19 cellular contexts compared by ENCODE assay signal in genomic region chr12:50043854-50044253, GRCh38. TPM values are rescaled to one million over a fixed set of nuclear protein-coding genes. Genes with fewer than 3 reads are reported as not detected.
DNase-seq lines count a peak whose midpoint lies in the region; ATAC-seq and TF ChIP-seq lines count a peak whose summit lies in the region.
"Had no signal": no experiment of that assay in that cellular context is flagged by ENCODE, and none has a peak within 500 bp of the region (broad histone marks: within the 10 kb centered on the region; RNA-seq: fewer than 3 reads in every experiment).

No MANE protein-coding gene starts in this region.

- H4K8ac ChIP-seq in IMR-90 (ENCODE audit: low read depth in 2 of 2, low read length in 2 of 2): no peak overlapping the region

- no peaks in the 10 kb centered on the region for H3K9me3 ChIP-seq in IMR-90 (ENCODE audit: control insufficient read depth, insufficient read depth, low read length)
- H3K9me3 ChIP-seq: A549; BLaER1 treated with 17β-estradiol and CSF1 and Interleukin-3, amounts not matched to agents 10 nM and 100 nM had no signal

- H3K4me3 ChIP-seq in IMR-90 (ENCODE audit: insufficient read depth, low read depth, low read length): no peak overlapping the region
- H3K4me3 ChIP-seq: A549; BLaER1 treated with 17β-estradiol and CSF1 and Interleukin-3, amounts not matched to agents 10 nM and 100 nM had no signal

- no peak overlapping the region for H2BK120ac ChIP-seq in IMR-90 (ENCODE audit: low read depth, low read length)

- H4K5ac ChIP-seq in IMR-90 (ENCODE audit: low read depth, low read length): no peak overlapping the region

- no TSS peak for BruUV-seq in IMR-90 (replicated peaks; lab: Mats Ljungman, UMichigan)

- dilution Hi-C loops in IMR-90 (cut with HindIII; ENCODE audit: low sequenced_read_pairs, unreplicated experiment): no loop called here

- DNase-seq in activated CD8-positive, alpha-beta T cell treated with anti-CD3 and anti-CD28 coated beads for 36 hours: no peak
- no peak for DNase-seq in activated CD8-positive, alpha-beta T cell treated with anti-CD3 and anti-CD28 coated beads, Interleukin-2, amount 10 ng/mL, durations not matched to agents 7 days and 5 days
- no peak for DNase-seq in IMR-90
- DNase-seq in activated T-helper 2 cell treated with anti-CD3 and anti-CD28 coated beads, Interferon-gamma antibody, Interleukin-2, Interleukin-4, amounts not matched to agents 10 μg/mL and 5 μg/mL and 100 μg/mL, durations not matched to agents 14 hours and 24 hours and 36 hours (ENCODE audit: low spot score): no peak
- DNase-seq in sciatic nerve (ENCODE audit: low spot score): peak; percentile 8
- DNase-seq in superior temporal gyrus (ENCODE audit: extremely low spot score): no peak
- DNase-seq: CD8-positive, alpha-beta memory T cell; DMS53; KBM-7; NCI-H1694 treated with DMSO at 0.1 percent for 48 hours; NCI-H2107; NCI-H524; NCI-H82; OCI-M1; SHP77 had no signal

- no peak for TF ChIP-seq RAD21 in IMR-90 (IDR thresholded peaks at IDR 0.05; ENCODE audit: low read length)

- CTCF ChIA-PET in activated CD8-positive, alpha-beta T cell treated with anti-CD3 and anti-CD28 coated beads for 36 hours (lab: Charles Lee): interaction anchor here (1.0 to 10.4 kb wide), 4 partner anchors 12 to 77 kb away, joined by 3 to 299 read pairs (median 12); no protein-coding TSS in a partner anchor
- CTCF ChIA-PET in activated CD8-positive, alpha-beta T cell treated with anti-CD3 and anti-CD28 coated beads, Interleukin-2, amount 10 ng/mL, durations not matched to agents 7 days and 5 days (lab: Charles Lee): interaction anchor here (1.0 to 10.3 kb wide), 6 partner anchors 12 to 98 kb away, joined by 3 to 180 read pairs (median 6); partner anchors contain the start of gene RACGAP1
- CTCF ChIA-PET in IMR-90 (lab: Yijun Ruan, JAX): interaction anchor here (1.0 kb wide), 1 partner anchor 32 kb away, joined by 3 read pairs; no protein-coding TSS in a partner anchor

- no peak for TF ChIP-seq POLR2A in IMR-90 (IDR thresholded peaks at IDR 0.05; ENCODE audit: low read depth, low read length)

- H3K56ac ChIP-seq in IMR-90 (ENCODE audit: extremely low read depth, insufficient read depth, low read length): no peak overlapping the region

- no CpG with 5 or more reads among the region's 6 CpGs for WGBS in IMR-90 (ENCODE audit: extremely low coverage in 2 of 2, insufficient read length in 1 of 2), 2 experiments

- H3K23ac ChIP-seq in IMR-90 (ENCODE audit: low read depth, low read length): no peak overlapping the region

- no peak overlapping the region for H3K9ac ChIP-seq in IMR-90 (ENCODE audit: low read depth, low read length)
- H3K9ac ChIP-seq: BLaER1 treated with 17β-estradiol and CSF1 and Interleukin-3, amounts not matched to agents 10 nM and 100 nM had no signal

- H3K14ac ChIP-seq in IMR-90 (replicated peaks; ENCODE audit: low read depth, low read length): no peak overlapping the region

- no peaks in the 10 kb centered on the region for H3K36me3 Mint-ChIP-seq in activated CD8-positive, alpha-beta T cell treated with anti-CD3 and anti-CD28 coated beads for 36 hours (ENCODE audit: low read depth)
- no peaks in the 10 kb centered on the region for H3K36me3 Mint-ChIP-seq in activated CD8-positive, alpha-beta T cell treated with anti-CD3 and anti-CD28 coated beads, Interleukin-2, amount 10 ng/mL, durations not matched to agents 7 days and 5 days (ENCODE audit: low read depth)
- no peaks in the 10 kb centered on the region for H3K36me3 Mint-ChIP-seq in activated T-helper 2 cell treated with anti-CD3 and anti-CD28 coated beads, Interferon-gamma antibody, Interleukin-2, Interleukin-4, amounts not matched to agents 10 μg/mL and 5 μg/mL and 100 μg/mL, durations not matched to agents 14 hours and 24 hours and 36 hours (ENCODE audit: low read depth)
- H3K36me3 Mint-ChIP-seq: CD8-positive, alpha-beta memory T cell had no signal

- H3K18ac ChIP-seq in IMR-90 (ENCODE audit: low read depth, low read length): no peak overlapping the region

- no peaks in the 10 kb centered on the region for H3K9me3 Mint-ChIP-seq in activated CD8-positive, alpha-beta T cell treated with anti-CD3 and anti-CD28 coated beads for 36 hours
- H3K9me3 Mint-ChIP-seq in activated CD8-positive, alpha-beta T cell treated with anti-CD3 and anti-CD28 coated beads, Interleukin-2, amount 10 ng/mL, durations not matched to agents 7 days and 5 days (ENCODE audit: insufficient read depth): no peaks in the 10 kb centered on the region
- H3K9me3 Mint-ChIP-seq in activated T-helper 2 cell treated with anti-CD3 and anti-CD28 coated beads, Interferon-gamma antibody, Interleukin-2, Interleukin-4, amounts not matched to agents 10 μg/mL and 5 μg/mL and 100 μg/mL, durations not matched to agents 14 hours and 24 hours and 36 hours: no peaks in the 10 kb centered on the region
- H3K9me3 Mint-ChIP-seq: CD8-positive, alpha-beta memory T cell had no signal

- ATAC-seq in activated CD8-positive, alpha-beta T cell treated with anti-CD3 and anti-CD28 coated beads for 36 hours: peak; percentile 46
- no peak for ATAC-seq in activated CD8-positive, alpha-beta T cell treated with anti-CD3 and anti-CD28 coated beads, Interleukin-2, amount 10 ng/mL, durations not matched to agents 7 days and 5 days
- no peak for ATAC-seq in IMR-90 (ENCODE audit: low read depth)
- no peak for ATAC-seq in sciatic nerve
- no peak for ATAC-seq in GM19463 (IDR thresholded peaks at IDR 0.05; ENCODE audit: unreplicated experiment)
- no peak for ATAC-seq in GM21447 (IDR thresholded peaks at IDR 0.05; ENCODE audit: unreplicated experiment)
- ATAC-seq: A549 had no signal

- H3K4me3 Mint-ChIP-seq in activated CD8-positive, alpha-beta T cell treated with anti-CD3 and anti-CD28 coated beads for 36 hours: no peak overlapping the region
- H3K4me3 Mint-ChIP-seq in activated CD8-positive, alpha-beta T cell treated with anti-CD3 and anti-CD28 coated beads, Interleukin-2, amount 10 ng/mL, durations not matched to agents 7 days and 5 days: no peak overlapping the region
- no peak overlapping the region for H3K4me3 Mint-ChIP-seq in activated T-helper 2 cell treated with anti-CD3 and anti-CD28 coated beads, Interferon-gamma antibody, Interleukin-2, Interleukin-4, amounts not matched to agents 10 μg/mL and 5 μg/mL and 100 μg/mL, durations not matched to agents 14 hours and 24 hours and 36 hours (ENCODE audit: low read depth)
- H3K4me3 Mint-ChIP-seq: CD8-positive, alpha-beta memory T cell had no signal

- no peaks in the 10 kb centered on the region for H3K9me1 ChIP-seq in IMR-90 (ENCODE audit: insufficient read depth, low read length)

- no peak overlapping the region for H2AK9ac ChIP-seq in IMR-90 (replicated peaks; ENCODE audit: low read depth, low read length, poor library complexity)

- no peak overlapping the region for H2AK5ac ChIP-seq in IMR-90 (ENCODE audit: low read depth, low read length)

- intact Hi-C loops in activated CD8-positive, alpha-beta T cell treated with anti-CD3 and anti-CD28 coated beads for 36 hours (cut with micrococcal nuclease): no loop called here
- intact Hi-C loops in IMR-90 (cut with micrococcal nuclease): no loop called here
- intact Hi-C loops in activated T-helper 2 cell treated with anti-CD3 and anti-CD28 coated beads, Interferon-gamma antibody, Interleukin-2, Interleukin-4, amounts not matched to agents 10 μg/mL and 5 μg/mL and 100 μg/mL, durations not matched to agents 14 hours and 24 hours and 36 hours (cut with micrococcal nuclease): loop anchor here (1.0 kb wide), 1 partner anchor 19 kb away; the partner anchor contains the start of gene RACGAP1
- intact Hi-C loops in sciatic nerve (cut with DNase I): no loop called here

- H3K4me2 ChIP-seq in IMR-90 (ENCODE audit: low read depth, low read length): no peak overlapping the region
- H3K4me2 ChIP-seq: A549; BLaER1 treated with 17β-estradiol and CSF1 and Interleukin-3, amounts not matched to agents 10 nM and 100 nM had no signal

- no peaks in the 10 kb centered on the region for H3K4me1 ChIP-seq in IMR-90 (ENCODE audit: control insufficient read depth, insufficient read depth, low read length)
- H3K4me1 ChIP-seq: A549 had no signal

- no peaks in the 10 kb centered on the region for H4K20me1 ChIP-seq in IMR-90 (ENCODE audit: insufficient read depth, low read length)
- H4K20me1 ChIP-seq: BLaER1 treated with 17β-estradiol and CSF1 and Interleukin-3, amounts not matched to agents 10 nM and 100 nM had no signal

- TF ChIP-seq CTCF in activated CD8-positive, alpha-beta T cell treated with anti-CD3 and anti-CD28 coated beads for 36 hours (IDR thresholded peaks at IDR 0.05): no peak
- TF ChIP-seq CTCF in IMR-90 (conservative IDR thresholded peaks at IDR 0.05; ENCODE audit: low read depth, low read length): no peak

- peak overlapping the region; percentile 10 for H2AFZ ChIP-seq in IMR-90 (replicated peaks; ENCODE audit: low read length, poor library complexity)

- no peak overlapping the region for H2BK15ac ChIP-seq in IMR-90 (ENCODE audit: low read depth, low read length)

- no peak overlapping the region for H2BK20ac ChIP-seq in IMR-90 (ENCODE audit: low read depth, low read length)

- no peak overlapping the region for H3K27ac ChIP-seq in IMR-90 (ENCODE audit: insufficient read depth, low read length)
- H3K27ac ChIP-seq: A549; BLaER1 treated with 17β-estradiol and CSF1 and Interleukin-3, amounts not matched to agents 10 nM and 100 nM had no signal

- peaks cover 20% of the 10 kb centered on the region for H3K4me1 Mint-ChIP-seq in activated CD8-positive, alpha-beta T cell treated with anti-CD3 and anti-CD28 coated beads for 36 hours (ENCODE audit: low read depth)
- H3K4me1 Mint-ChIP-seq in activated CD8-positive, alpha-beta T cell treated with anti-CD3 and anti-CD28 coated beads, Interleukin-2, amount 10 ng/mL, durations not matched to agents 7 days and 5 days (ENCODE audit: low read depth): peaks cover 4% of the 10 kb centered on the region
- H3K4me1 Mint-ChIP-seq in activated T-helper 2 cell treated with anti-CD3 and anti-CD28 coated beads, Interferon-gamma antibody, Interleukin-2, Interleukin-4, amounts not matched to agents 10 μg/mL and 5 μg/mL and 100 μg/mL, durations not matched to agents 14 hours and 24 hours and 36 hours (ENCODE audit: low read depth): peaks cover 36% of the 10 kb centered on the region
- H3K4me1 Mint-ChIP-seq: CD8-positive, alpha-beta memory T cell had no signal

- H3K36me3 ChIP-seq in IMR-90 (ENCODE audit: control insufficient read depth, insufficient read depth, low read length): no peaks in the 10 kb centered on the region
- H3K36me3 ChIP-seq: BLaER1 treated with 17β-estradiol and CSF1 and Interleukin-3, amounts not matched to agents 10 nM and 100 nM had no signal

- no peak overlapping the region for H4K91ac ChIP-seq in IMR-90 (ENCODE audit: insufficient read depth, low read depth, low read length)

- no peaks in the 10 kb centered on the region for H3K79me1 ChIP-seq in IMR-90 (ENCODE audit: low read depth in 1 of 2, low read length in 2 of 2)

- no peak overlapping the region for H2BK5ac ChIP-seq in IMR-90 (ENCODE audit: low read depth, low read length, poor library complexity, severe bottlenecking)

- POLR2A ChIA-PET in activated CD8-positive, alpha-beta T cell treated with anti-CD3 and anti-CD28 coated beads for 36 hours (lab: Charles Lee): interaction anchor here (1.1 kb wide), 1 partner anchor 13 kb away, joined by 3 read pairs; no protein-coding TSS in a partner anchor
- POLR2A ChIA-PET in activated CD8-positive, alpha-beta T cell treated with anti-CD3 and anti-CD28 coated beads, Interleukin-2, amount 10 ng/mL, durations not matched to agents 7 days and 5 days (lab: Charles Lee): no interaction called here
- POLR2A ChIA-PET in IMR-90 (lab: Charles Lee; ENCODE audit: unreplicated experiment): no interaction called here

- peaks cover 23% of the 10 kb centered on the region for H3K27me3 ChIP-seq in IMR-90 (ENCODE audit: control insufficient read depth, insufficient read depth, low read length)

- H3K4ac ChIP-seq in IMR-90 (ENCODE audit: low read depth, low read length): no peak overlapping the region

- in situ Hi-C loops in IMR-90 (cut with MboI; ENCODE audit: low sequenced_read_pairs): no loop called here

- H3K27ac Mint-ChIP-seq in activated CD8-positive, alpha-beta T cell treated with anti-CD3 and anti-CD28 coated beads for 36 hours: no peak overlapping the region
- no peak overlapping the region for H3K27ac Mint-ChIP-seq in activated CD8-positive, alpha-beta T cell treated with anti-CD3 and anti-CD28 coated beads, Interleukin-2, amount 10 ng/mL, durations not matched to agents 7 days and 5 days
- peak overlapping the region; percentile 79 for H3K27ac Mint-ChIP-seq in activated T-helper 2 cell treated with anti-CD3 and anti-CD28 coated beads, Interferon-gamma antibody, Interleukin-2, Interleukin-4, amounts not matched to agents 10 μg/mL and 5 μg/mL and 100 μg/mL, durations not matched to agents 14 hours and 24 hours and 36 hours
- H3K27ac Mint-ChIP-seq: CD8-positive, alpha-beta memory T cell had no signal

- H3K27me3 Mint-ChIP-seq in activated CD8-positive, alpha-beta T cell treated with anti-CD3 and anti-CD28 coated beads for 36 hours: peaks cover 2% of the 10 kb centered on the region
- H3K27me3 Mint-ChIP-seq in activated CD8-positive, alpha-beta T cell treated with anti-CD3 and anti-CD28 coated beads, Interleukin-2, amount 10 ng/mL, durations not matched to agents 7 days and 5 days (ENCODE audit: low read depth): peaks cover 8% of the 10 kb centered on the region
- H3K27me3 Mint-ChIP-seq in activated T-helper 2 cell treated with anti-CD3 and anti-CD28 coated beads, Interferon-gamma antibody, Interleukin-2, Interleukin-4, amounts not matched to agents 10 μg/mL and 5 μg/mL and 100 μg/mL, durations not matched to agents 14 hours and 24 hours and 36 hours (ENCODE audit: low read depth): peaks cover 2% of the 10 kb centered on the region

RNA-seq across cellular contexts. Expression of gene ASIC1, which starts 13.5 kb away (rescaled TPM):
- 10 to 100 TPM; 14.3 to 17.3 TPM for total RNA-seq in activated CD8-positive, alpha-beta T cell treated with anti-CD3 and anti-CD28 coated beads for 36 hours
- total RNA-seq in activated CD8-positive, alpha-beta T cell treated with anti-CD3 and anti-CD28 coated beads, Interleukin-2, amount 10 ng/mL, durations not matched to agents 7 days and 5 days: 10 to 100 TPM; 25.4 to 27.9 TPM
- total RNA-seq in IMR-90 (2012; rRNA removed): 1.4 and 1.6 TPM in 2 replicates
- 9.5 and 9.9 TPM in 2 replicates for polyA plus RNA-seq in IMR-90 (2012; rRNA removed)
- 4.7 and 8.5 TPM in 2 replicates for polyA plus RNA-seq in IMR-90 (2012; cell fraction: cytosol; rRNA removed)
- polyA plus RNA-seq in IMR-90 (2012; cell fraction: nucleus; rRNA removed; ENCODE audit: low replicate concordance): 25.9 and 31.9 TPM in 2 replicates
- 20.4 and 20.7 TPM in 2 replicates for total RNA-seq in activated T-helper 2 cell treated with anti-CD3 and anti-CD28 coated beads, Interferon-gamma antibody, Interleukin-2, Interleukin-4, amounts not matched to agents 10 μg/mL and 5 μg/mL and 100 μg/mL, durations not matched to agents 14 hours and 24 hours and 36 hours
- total RNA-seq in sciatic nerve: 5.5 TPM

RNA-seq across cellular contexts. Expression of gene RACGAP1, which starts 18.6 kb away (rescaled TPM):
- total RNA-seq in activated CD8-positive, alpha-beta T cell treated with anti-CD3 and anti-CD28 coated beads for 36 hours: 100 to 1,000 TPM; 113 to 117 TPM
- total RNA-seq in activated CD8-positive, alpha-beta T cell treated with anti-CD3 and anti-CD28 coated beads, Interleukin-2, amount 10 ng/mL, durations not matched to agents 7 days and 5 days: 100 to 1,000 TPM; 185 to 200 TPM
- total RNA-seq in IMR-90 (2012; rRNA removed) (93.9 and 110 TPM in 2 replicates), sciatic nerve (15.0 TPM)
- 29.5 and 37.9 TPM in 2 replicates for polyA plus RNA-seq in IMR-90 (2012; rRNA removed)
- polyA plus RNA-seq in IMR-90 (2012; cell fraction: cytosol; rRNA removed): 8.5 and 15.2 TPM in 2 replicates
- 5.1 and 18.8 TPM in 2 replicates for polyA plus RNA-seq in IMR-90 (2012; cell fraction: nucleus; rRNA removed; ENCODE audit: low replicate concordance)
- 77.8 and 82.8 TPM in 2 replicates for total RNA-seq in activated T-helper 2 cell treated with anti-CD3 and anti-CD28 coated beads, Interferon-gamma antibody, Interleukin-2, Interleukin-4, amounts not matched to agents 10 μg/mL and 5 μg/mL and 100 μg/mL, durations not matched to agents 14 hours and 24 hours and 36 hours

RNA-seq across cellular contexts. Expression of gene SMARCD1, which starts 41.3 kb away (rescaled TPM):
- total RNA-seq in activated CD8-positive, alpha-beta T cell treated with anti-CD3 and anti-CD28 coated beads for 36 hours: 10 to 100 TPM; 47.3 to 55.1 TPM
- total RNA-seq in activated CD8-positive, alpha-beta T cell treated with anti-CD3 and anti-CD28 coated beads, Interleukin-2, amount 10 ng/mL, durations not matched to agents 7 days and 5 days: 10 to 100 TPM; 72.3 to 78.1 TPM
- total RNA-seq in IMR-90 (2012; rRNA removed) (28.1 TPM in 2 replicates), sciatic nerve (35.2 TPM)
- 43.9 and 47.9 TPM in 2 replicates for polyA plus RNA-seq in IMR-90 (2012; rRNA removed)
- polyA plus RNA-seq in IMR-90 (2012; cell fraction: cytosol; rRNA removed): 22.9 and 29.5 TPM in 2 replicates
- 101 and 130 TPM in 2 replicates for polyA plus RNA-seq in IMR-90 (2012; cell fraction: nucleus; rRNA removed; ENCODE audit: low replicate concordance)
- total RNA-seq in activated T-helper 2 cell treated with anti-CD3 and anti-CD28 coated beads, Interferon-gamma antibody, Interleukin-2, Interleukin-4, amounts not matched to agents 10 μg/mL and 5 μg/mL and 100 μg/mL, durations not matched to agents 14 hours and 24 hours and 36 hours: 71.5 and 76.8 TPM in 2 replicates

RNA-seq across cellular contexts. Expression of gene GPD1, which starts 60.0 kb away (rescaled TPM):
- total RNA-seq in activated CD8-positive, alpha-beta T cell treated with anti-CD3 and anti-CD28 coated beads for 36 hours: under 1 TPM; 0.16 to 0.20 TPM
- under 1 TPM; 0.23 to 0.82 TPM for total RNA-seq in activated CD8-positive, alpha-beta T cell treated with anti-CD3 and anti-CD28 coated beads, Interleukin-2, amount 10 ng/mL, durations not matched to agents 7 days and 5 days
- total RNA-seq in IMR-90 (2012; rRNA removed) (0.18 TPM in 1 of 2 replicates, not detected in the other), sciatic nerve (32.2 TPM)
- polyA plus RNA-seq in IMR-90 (2012; rRNA removed): 0.05 and 0.06 TPM in 2 replicates
- polyA plus RNA-seq in IMR-90 (2012; cell fraction: cytosol; rRNA removed): 0.01 and 0.04 TPM in 2 replicates
- 0.25 and 0.38 TPM in 2 replicates for polyA plus RNA-seq in IMR-90 (2012; cell fraction: nucleus; rRNA removed; ENCODE audit: low replicate concordance)
- 0.76 and 0.87 TPM in 2 replicates for total RNA-seq in activated T-helper 2 cell treated with anti-CD3 and anti-CD28 coated beads, Interferon-gamma antibody, Interleukin-2, Interleukin-4, amounts not matched to agents 10 μg/mL and 5 μg/mL and 100 μg/mL, durations not matched to agents 14 hours and 24 hours and 36 hours
- polyA plus RNA-seq: CD8-positive, alpha-beta memory T cell had no signal
